Comparison of ENCODE assay signal across 8 cellular contexts in the genomic region with DNA sequence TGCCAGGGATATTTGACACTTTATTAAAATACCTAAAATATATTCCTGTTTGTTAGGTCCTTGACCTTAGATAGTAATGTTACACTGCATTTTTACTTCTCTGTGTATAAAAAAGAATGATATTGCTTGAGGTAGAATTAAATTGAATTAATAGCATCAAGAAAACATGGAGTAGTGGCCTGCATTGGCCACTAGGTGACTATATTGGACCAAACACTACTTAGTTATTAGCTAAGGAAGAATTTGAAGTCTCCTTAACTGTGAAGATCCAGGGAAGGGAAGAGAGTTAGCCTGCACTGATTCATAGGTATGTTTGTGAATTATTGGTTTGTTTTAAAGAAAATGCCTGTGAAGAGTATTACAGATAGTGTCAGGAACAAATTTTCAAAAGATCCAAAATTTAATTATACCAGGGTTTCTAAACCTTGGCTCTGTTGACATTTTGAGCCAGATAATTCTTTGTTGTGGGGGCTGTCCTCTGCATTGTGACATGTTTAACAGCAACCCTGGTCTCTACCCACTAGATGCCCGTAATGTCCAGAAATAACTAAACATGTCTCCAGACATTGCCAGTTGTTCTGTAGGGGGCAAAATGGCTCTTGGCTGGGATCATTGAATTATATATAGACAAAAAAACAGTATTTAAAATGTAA.
A peak's percentile ranks its signal among the peaks of the same experiment; 100 is the strongest.
DNase-seq lines count a peak whose midpoint lies in the region; ATAC-seq, FAIRE-seq and TF ChIP-seq lines count a peak whose summit lies in the region.

No MANE protein-coding gene starts in this region.

- H3K4me1 ChIP-seq in Loucy (ENCODE audit: insufficient read depth, low read length, poor library complexity, severe bottlenecking) (no peaks in the 10 kb centered on the region), K562 (replicated peaks in 1 of 2; ENCODE audit: control insufficient read depth in 2 of 2, insufficient read depth in 2 of 2, low read length in 2 of 2) (no peaks in the 10 kb centered on the region)

- H3K9me1 ChIP-seq in K562 (ENCODE audit: control insufficient read depth, insufficient read depth, low read length): no peaks in the 10 kb centered on the region

- H2AFZ ChIP-seq in Loucy (ENCODE audit: low read length) (no peak overlapping the region), K562 (ENCODE audit: low read depth, low read length) (no peak overlapping the region)

- H3K9me2 ChIP-seq in Loucy (replicated peaks; ENCODE audit: low read depth, low read length): no peaks in the 10 kb centered on the region

- peak; percentile 46 to 52 for TF ChIP-seq RAD21 in K562 (CRISPR knock-in tag; conservative IDR thresholded peaks at IDR 0.05 in 1 of 2, IDR thresholded peaks at IDR 0.05 in 1 of 2)

- no peak overlapping the region for H3K4me2 ChIP-seq in Loucy (ENCODE audit: low read depth, low read length, poor library complexity, severe bottlenecking)
- H3K4me2 ChIP-seq in K562 (ENCODE audit: insufficient read depth, low read length): no peak overlapping the region

- H3K4me3 ChIP-seq in Loucy (ENCODE audit: low read length, poor library complexity, severe bottlenecking) (no peak overlapping the region), K562 (no peak overlapping the region)

- POLR2A ChIA-PET in K562 (lab: Yijun Ruan, JAX): no interaction called here

- H4K20me1 ChIP-seq in Loucy (ENCODE audit: insufficient read depth, low read length, poor library complexity, severe bottlenecking): no peaks in the 10 kb centered on the region
- H4K20me1 ChIP-seq in K562 (replicated peaks; ENCODE audit: control insufficient read depth, insufficient read depth, low read length): no peaks in the 10 kb centered on the region

- in situ Hi-C loops in G401 (cut with HindIII; ENCODE audit: low sequenced_read_pairs): no loop called here
- in situ Hi-C loops in K562 (cut with MboI): no loop called here

- no peak for ATAC-seq in K562
- ATAC-seq in GM19035 (IDR thresholded peaks at IDR 0.05; ENCODE audit: unreplicated experiment): no peak

- H3K27me3 ChIP-seq in Loucy (ENCODE audit: insufficient read depth, low read length, poor library complexity, severe bottlenecking) (no peaks in the 10 kb centered on the region), K562 (ENCODE audit: control insufficient read depth in 2 of 2, insufficient read depth in 2 of 2, low read length in 2 of 2) (no peaks in the 10 kb centered on the region)

- no peak for TF ChIP-seq POLR2A in K562 (conservative IDR thresholded peaks at IDR 0.05)

- H3K36me3 ChIP-seq in Loucy (ENCODE audit: insufficient read depth, low read length): no peaks in the 10 kb centered on the region
- H3K36me3 ChIP-seq in K562 (ENCODE audit: control insufficient read depth, insufficient read depth, low read length): no peaks in the 10 kb centered on the region

- H3K79me2 ChIP-seq in Loucy (ENCODE audit: insufficient read depth, low read length): no peaks in the 10 kb centered on the region
- H3K79me2 ChIP-seq in K562 (ENCODE audit: control insufficient read depth, insufficient read depth, low read length): no peaks in the 10 kb centered on the region

- CTCF ChIA-PET in K562 (lab: Yijun Ruan, JAX; ENCODE audit: low intra/inter-chr PET ratio): no interaction called here

- no peaks in the 10 kb centered on the region for H3F3A ChIP-seq in Loucy (ENCODE audit: low read depth)

- H3K9ac ChIP-seq in Loucy (ENCODE audit: low read depth, low read length, poor library complexity, severe bottlenecking) (no peak overlapping the region), K562 (ENCODE audit: insufficient read depth in 1 of 2, low read depth in 2 of 2, low read length in 2 of 2) (no peak overlapping the region)

- H3K9me3 ChIP-seq in Loucy (ENCODE audit: insufficient read depth, low read depth, low read length): no peaks in the 10 kb centered on the region
- peaks cover 2% of the 10 kb centered on the region; the same call in 1 of the 2 replicates for H3K9me3 ChIP-seq in K562 (replicated peaks; ENCODE audit: control insufficient read depth, insufficient read depth, low read depth, low read length)

- no TSS peak for BruUV-seq in K562 (replicated peaks; lab: Mats Ljungman, UMichigan)

- DNase-seq in G401 (ENCODE audit: low spot score) (peak; percentile 26), K562 (ENCODE audit: extremely low read depth in 1 of 4, low spot score in 3 of 4) (peak in 3 of 4 experiments; percentile 1 to 9 (median 8)), left kidney (ENCODE audit: low read depth, low spot score) (peak; percentile 65), T-helper 1 cell (no peak), GM19240 (ENCODE audit: insufficient read length, low spot score) (no peak)
- DNase-seq in activated naive CD4-positive, alpha-beta T cell treated with anti-CD3 and anti-CD28 coated beads, Interleukin-2, amount 50 U/mL, for 16 hours: no peak

- H3K27ac ChIP-seq in K562 (ENCODE audit: extremely low read depth, low read depth, low read length): no peak overlapping the region

- 0% methylated on average over 1 of the region's 1 CpG for WGBS in K562 (ENCODE audit: insufficient coverage, low coverage, missing lambda C conversion rate)

- FAIRE-seq in K562 (lab: Jason Lieb, UNC): no peak

- intact Hi-C loops in K562 (cut with micrococcal nuclease): loop anchor here (10.0 kb wide), 1 partner anchor 433 kb away; no protein-coding TSS in a partner anchor

- TF ChIP-seq EP300 in K562 (IDR thresholded peaks at IDR 0.05; ENCODE audit: low read length): no peak

- TF ChIP-seq CTCF in Loucy (conservative IDR thresholded peaks at IDR 0.05; ENCODE audit: low read length): peak; percentile 98
- TF ChIP-seq CTCF in K562 (IDR thresholded peaks at IDR 0.05 in 2 of 3, conservative IDR thresholded peaks at IDR 0.05 in 1 of 3; ENCODE audit: insufficient read depth in 2 of 3, low read depth in 1 of 3, low read length in 3 of 3): peak in 2 of 3 experiments; percentile 27 to 37; a peak in 1 of 6 replicates

TF ChIP-seq in K562, 482 proteins besides CTCF, POLR2A, EP300 and RAD21 (continues in another document):
- TF ChIP-seq, protein P1, sequence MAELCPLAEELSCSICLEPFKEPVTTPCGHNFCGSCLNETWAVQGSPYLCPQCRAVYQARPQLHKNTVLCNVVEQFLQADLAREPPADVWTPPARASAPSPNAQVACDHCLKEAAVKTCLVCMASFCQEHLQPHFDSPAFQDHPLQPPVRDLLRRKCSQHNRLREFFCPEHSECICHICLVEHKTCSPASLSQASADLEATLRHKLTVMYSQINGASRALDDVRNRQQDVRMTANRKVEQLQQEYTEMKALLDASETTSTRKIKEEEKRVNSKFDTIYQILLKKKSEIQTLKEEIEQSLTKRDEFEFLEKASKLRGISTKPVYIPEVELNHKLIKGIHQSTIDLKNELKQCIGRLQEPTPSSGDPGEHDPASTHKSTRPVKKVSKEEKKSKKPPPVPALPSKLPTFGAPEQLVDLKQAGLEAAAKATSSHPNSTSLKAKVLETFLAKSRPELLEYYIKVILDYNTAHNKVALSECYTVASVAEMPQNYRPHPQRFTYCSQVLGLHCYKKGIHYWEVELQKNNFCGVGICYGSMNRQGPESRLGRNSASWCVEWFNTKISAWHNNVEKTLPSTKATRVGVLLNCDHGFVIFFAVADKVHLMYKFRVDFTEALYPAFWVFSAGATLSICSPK (IDR thresholded peaks at IDR 0.05; ENCODE audit: borderline replicate concordance): no peak
- TF ChIP-seq ZNF3 (CRISPR knock-in tag; IDR thresholded peaks at IDR 0.05): no peak
- TF ChIP-seq ZNF589 (CRISPR knock-in tag; IDR thresholded peaks at IDR 0.05; ENCODE audit: low read depth): no peak
- TF ChIP-seq ZKSCAN1 (IDR thresholded peaks at IDR 0.05; ENCODE audit: low read depth, low read length): no peak
- TF ChIP-seq ZNF311 (CRISPR knock-in tag; IDR thresholded peaks at IDR 0.05): no peak
- TF ChIP-seq ZNF12 (CRISPR knock-in tag; IDR thresholded peaks at IDR 0.05): no peak
- TF ChIP-seq OTX1 (CRISPR knock-in tag; IDR thresholded peaks at IDR 0.05): no peak
- TF ChIP-seq NR1H2 (CRISPR knock-in tag; IDR thresholded peaks at IDR 0.05): no peak
- TF ChIP-seq CBFA2T3 (IDR thresholded peaks at IDR 0.05): no peak
- TF ChIP-seq NUFIP1 (IDR thresholded peaks at IDR 0.05; ENCODE audit: partially characterized antibody): no peak
- TF ChIP-seq ELF4 (CRISPR knock-in tag; IDR thresholded peaks at IDR 0.05): no peak
- TF ChIP-seq, protein P2, sequence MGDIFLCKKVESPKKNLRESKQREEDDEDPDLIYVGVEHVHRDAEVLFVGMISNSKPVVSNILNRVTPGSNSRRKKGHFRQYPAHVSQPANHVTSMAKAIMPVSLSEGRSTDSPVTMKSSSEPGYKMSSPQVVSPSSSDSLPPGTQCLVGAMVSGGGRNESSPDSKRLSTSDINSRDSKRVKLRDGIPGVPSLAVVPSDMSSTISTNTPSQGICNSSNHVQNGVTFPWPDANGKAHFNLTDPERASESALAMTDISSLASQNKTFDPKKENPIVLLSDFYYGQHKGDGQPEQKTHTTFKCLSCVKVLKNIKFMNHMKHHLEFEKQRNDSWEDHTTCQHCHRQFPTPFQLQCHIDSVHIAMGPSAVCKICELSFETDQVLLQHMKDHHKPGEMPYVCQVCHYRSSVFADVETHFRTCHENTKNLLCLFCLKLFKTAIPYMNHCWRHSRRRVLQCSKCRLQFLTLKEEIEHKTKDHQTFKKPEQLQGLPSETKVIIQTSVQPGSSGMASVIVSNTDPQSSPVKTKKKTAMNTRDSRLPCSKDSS (IDR thresholded peaks at IDR 0.05; ENCODE audit: low read depth, partially characterized antibody): no peak
- no peak for TF ChIP-seq GABPA (tag; conservative IDR thresholded peaks at IDR 0.05; ENCODE audit: low read depth)
- no peak for TF ChIP-seq DDX20 (tag; IDR thresholded peaks at IDR 0.05; ENCODE audit: low read depth)
- no peak for TF ChIP-seq RB1 (IDR thresholded peaks at IDR 0.05; ENCODE audit: low read depth)

Comparison
In these comparisons a context has a peak if more than half of its experiments do, and no peak if none do; other contexts are left out.
1. DNase-seq: peak in G401 (single experiment), K562 (3 of 4) and left kidney (single experiment); none in T-helper 1 cell (0 of 5), GM19240 (single experiment) and activated naive CD4-positive, alpha-beta T cell treated with anti-CD3 and anti-CD28 coated beads, Interleukin-2, amount 50 U/mL, for 16 hours (single experiment).